Comparison of ENCODE assay signal across 25 cellular contexts in the genomic region with DNA sequence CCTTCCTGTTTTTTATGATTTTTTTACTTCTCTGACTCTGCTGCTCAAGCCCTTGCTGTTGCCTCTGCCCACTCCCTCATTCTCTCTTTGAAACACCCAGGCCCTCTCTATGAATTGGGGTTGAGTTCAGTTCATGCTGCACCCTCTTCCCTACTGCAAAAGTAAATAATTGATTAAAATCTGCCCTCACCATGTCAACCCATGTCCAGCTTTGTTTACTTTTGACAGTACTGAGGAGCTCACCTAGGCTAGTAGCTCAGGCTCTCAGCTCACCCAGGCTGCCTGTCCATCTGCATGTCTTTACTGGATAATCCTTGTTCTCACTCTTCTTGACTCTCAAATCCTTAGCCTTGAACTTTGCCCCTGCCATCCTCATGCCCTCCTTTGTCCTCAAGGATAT.
"Had no signal": no experiment of that assay in that cellular context is flagged by ENCODE, and none has a peak within 500 bp of the region (broad histone marks: within the 10 kb centered on the region; RNA-seq: fewer than 3 reads in every experiment).

No MANE protein-coding gene starts in this region.

- H3K4me2 ChIP-seq: neural progenitor cell had no signal

- H3K4me1 ChIP-seq: neural progenitor cell, parathyroid adenoma, right atrium auricular region, sigmoid colon, testis, tibial artery had no signal

- H3K4me3 Mint-ChIP-seq: memory B cell; mesothelial cell of epicardium; naive thymus-derived CD4-positive, alpha-beta T cell; nephron; neural progenitor cell; stimulated activated memory B cell treated with anti-CD40 and anti-IgM and Interleukin-4, amounts not matched to agents 10 μg/mL and 1 μg/mL and 100 μg/mL, for 72 hours; type B pancreatic cell had no signal

- H3K9me3 ChIP-seq: right atrium auricular region, sigmoid colon, testis, tibial artery had no signal

- H3K36me3 Mint-ChIP-seq: memory B cell; mesothelial cell of epicardium; naive thymus-derived CD4-positive, alpha-beta T cell; neural progenitor cell; stimulated activated memory B cell treated with anti-CD40 and anti-IgM and Interleukin-4, amounts not matched to agents 10 μg/mL and 1 μg/mL and 100 μg/mL, for 72 hours; type B pancreatic cell had no signal

- DNase-seq: cortex of kidney; dorsolateral prefrontal cortex; effector CD4-positive, alpha-beta T cell; head of caudate nucleus; naive thymus-derived CD4-positive, alpha-beta T cell; sigmoid colon; stimulated activated CD4-positive, alpha-beta T cell treated with anti-CD3 and anti-CD28 coated beads, Interleukin-2, amount 100 ng/mL, for 24 hours; stimulated activated CD4-positive, alpha-beta T cell treated with anti-CD3 and anti-CD28 coated beads, Interleukin-4, amount 100 ng/mL, for 4 hours; stimulated activated naive CD8-positive, alpha-beta T cell treated with anti-CD3 and anti-CD28 coated beads, Interleukin-15, Interleukin-2, amounts not matched to agents 100 U/mL and 50 U/mL, for 24 hours; substantia nigra; testis; tibial artery had no signal

- FAIRE-seq: frontal cortex, keratinocyte had no signal

- H3K9me3 Mint-ChIP-seq: memory B cell; mesothelial cell of epicardium; naive thymus-derived CD4-positive, alpha-beta T cell; nephron; neural progenitor cell; stimulated activated memory B cell treated with anti-CD40 and anti-IgM and Interleukin-4, amounts not matched to agents 10 μg/mL and 1 μg/mL and 100 μg/mL, for 72 hours; type B pancreatic cell had no signal

- H3K4me1 Mint-ChIP-seq: memory B cell; naive thymus-derived CD4-positive, alpha-beta T cell; stimulated activated memory B cell treated with anti-CD40 and anti-IgM and Interleukin-4, amounts not matched to agents 10 μg/mL and 1 μg/mL and 100 μg/mL, for 72 hours had no signal

- H3K27ac Mint-ChIP-seq: memory B cell; mesothelial cell of epicardium; naive thymus-derived CD4-positive, alpha-beta T cell; nephron; neural progenitor cell; progenitor cell of endocrine pancreas; stimulated activated memory B cell treated with anti-CD40 and anti-IgM and Interleukin-4, amounts not matched to agents 10 μg/mL and 1 μg/mL and 100 μg/mL, for 72 hours; type B pancreatic cell had no signal

- ATAC-seq: left lobe of liver; naive thymus-derived CD4-positive, alpha-beta T cell; stimulated activated memory B cell treated with anti-CD40 and anti-IgM and Interleukin-4, amounts not matched to agents 10 μg/mL and 1 μg/mL and 100 μg/mL, for 72 hours; stimulated activated naive CD8-positive, alpha-beta T cell treated with anti-CD3 and anti-CD28 coated beads, Interleukin-15, Interleukin-2, amounts not matched to agents 100 U/mL and 50 U/mL, for 24 hours had no signal

- H3K36me3 ChIP-seq: neural progenitor cell, right atrium auricular region, sigmoid colon, tibial artery had no signal

- H3K4me3 ChIP-seq: dorsolateral prefrontal cortex, lung, neural progenitor cell, right atrium auricular region, sigmoid colon, testis, tibial artery had no signal

- H3K27ac ChIP-seq: dorsolateral prefrontal cortex, neural progenitor cell, parathyroid adenoma, right atrium auricular region, sigmoid colon, testis, tibial artery had no signal
